Comparison of ENCODE assay signal across 31 cellular contexts in the genomic region with DNA sequence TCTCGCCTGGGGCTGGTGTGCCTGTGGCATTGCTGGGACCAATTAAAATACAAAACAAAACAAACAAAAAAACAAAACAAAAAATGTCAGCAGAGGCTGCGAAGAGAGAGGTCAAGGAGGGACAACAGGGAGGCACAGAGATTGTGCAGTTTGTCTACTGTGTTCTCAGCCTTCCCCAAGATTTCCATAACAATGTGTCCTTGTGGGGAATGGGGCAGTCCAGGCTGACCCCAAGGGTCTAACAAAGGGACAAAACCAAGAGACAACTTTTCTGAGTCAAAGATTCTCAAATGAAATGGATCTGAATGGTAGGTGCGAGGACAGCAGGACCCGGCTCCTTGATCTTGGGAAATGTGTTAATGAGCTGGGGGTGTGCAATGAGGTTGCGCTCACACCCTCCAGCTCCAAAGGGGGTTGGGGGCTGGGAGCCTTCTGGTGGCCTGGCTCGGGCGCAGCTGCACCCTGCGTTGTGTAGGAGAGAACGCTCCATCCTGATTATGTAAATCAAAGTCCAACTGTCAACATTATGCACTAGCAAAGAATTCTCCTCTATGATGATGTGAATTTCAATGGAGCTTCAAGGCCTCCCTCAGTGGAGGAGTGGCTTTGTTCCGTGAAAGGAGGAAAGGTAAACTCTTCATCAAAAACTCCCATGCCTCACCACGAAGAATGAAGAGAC. TPM values are rescaled to one million over a fixed set of nuclear protein-coding genes. Genes with fewer than 3 reads are reported as not detected.
DNase-seq lines count a peak whose midpoint lies in the region; ATAC-seq, FAIRE-seq and TF ChIP-seq lines count a peak whose summit lies in the region.
"Had no signal": no experiment of that assay in that cellular context is flagged by ENCODE, and none has a peak within 500 bp of the region (broad histone marks: within the 10 kb centered on the region; RNA-seq: fewer than 3 reads in every experiment).

No MANE protein-coding gene starts in this region.

- FAIRE-seq in HepG2 (lab: Jason Lieb, UNC) (peak; percentile 47), GM12891 (lab: Jason Lieb, UNC) (no peak)
- FAIRE-seq: colon, K562 had no signal

- no TSS peak for BruUV-seq in HepG2 (replicated peaks; lab: Mats Ljungman, UMichigan)

- no peak overlapping the region for H2AK5ac ChIP-seq in H9 (ENCODE audit: insufficient read length, low read length)

- peaks cover 0 to 5% of the 10 kb centered on the region in 2 experiments; a peak in 3 of 5 replicates for H3K9me3 Mint-ChIP-seq in H9
- H3K9me3 Mint-ChIP-seq: activated naive CD8-positive, alpha-beta T cell treated with anti-CD3 and anti-CD28 coated beads for 36 hours; natural killer cell had no signal

- no peaks in the 10 kb centered on the region for H3K23me2 ChIP-seq in H9 (ENCODE audit: insufficient read length, low read depth, low read length, poor library complexity, severe bottlenecking)

- H3K4me3 ChIP-seq in HepG2 (replicated peaks in 1 of 3; ENCODE audit: insufficient read depth in 1 of 3, low read depth in 2 of 3, low read length in 3 of 3): no peak overlapping the region; a peak in 1 of 6 replicates
- H3K4me3 ChIP-seq: BLaER1, K562, MG63, mucosa of descending colon, upper lobe of right lung had no signal

- H2BK5ac ChIP-seq in H9 (ENCODE audit: insufficient read length, low read length): no peak overlapping the region

- no peak overlapping the region for H3K9ac ChIP-seq in H9 (ENCODE audit: extremely low read depth, insufficient read length, low read length)
- H3K9ac ChIP-seq in HepG2 (ENCODE audit: insufficient read depth, low read depth, low read length): 0 out of 2 replicates have a peak overlapping the region, but pooled peaks have one; percentile 13
- H3K9ac ChIP-seq: BLaER1 had no signal

- TF ChIP-seq CTCF in H9 (conservative IDR thresholded peaks at IDR 0.05): no peak
- no peak for TF ChIP-seq CTCF in HepG2 (CRISPR knock-in tag; IDR thresholded peaks at IDR 0.05)

- TF ChIP-seq RAD21 in HepG2 (CRISPR knock-in tag; IDR thresholded peaks at IDR 0.05): no peak

- peak overlapping the region; percentile 3 to 91 (median 91); a peak in 5 of 7 replicates for H3K27ac Mint-ChIP-seq in H9
- H3K27ac Mint-ChIP-seq: activated naive CD8-positive, alpha-beta T cell treated with anti-CD3 and anti-CD28 coated beads for 36 hours; natural killer cell had no signal

- H2AFZ ChIP-seq in H9 (ENCODE audit: low read length): no peak overlapping the region
- H2AFZ ChIP-seq in HepG2 (ENCODE audit: low read length): no peak overlapping the region

- H2BK15ac ChIP-seq in H9 (ENCODE audit: low read depth, low read length): no peak overlapping the region

- H3T11ph ChIP-seq in H9 (ENCODE audit: low read length): no peak overlapping the region

- H3K4ac ChIP-seq in H9 (ENCODE audit: low read depth, low read length): no peak overlapping the region

- no peak overlapping the region for H4K5ac ChIP-seq in H9 (ENCODE audit: insufficient read length, low read depth, low read length)

- no peaks in the 10 kb centered on the region for H3K27me3 Mint-ChIP-seq in H9 (ENCODE audit: low read depth)

- H3K79me2 ChIP-seq in H9 (ENCODE audit: insufficient read depth, low read length) (no peaks in the 10 kb centered on the region), HepG2 (ENCODE audit: insufficient read depth, low read length) (no peaks in the 10 kb centered on the region)

- H3K36me3 Mint-ChIP-seq in H9 (ENCODE audit: insufficient read depth in 1 of 3, low read depth in 3 of 3): peaks cover 0 to 4% (median 0%) of the 10 kb centered on the region in 3 experiments; a peak in 2 of 7 replicates
- H3K36me3 Mint-ChIP-seq: activated naive CD8-positive, alpha-beta T cell treated with anti-CD3 and anti-CD28 coated beads for 36 hours; immature natural killer cell; natural killer cell had no signal

- TF ChIP-seq POLR2A in HepG2 (IDR thresholded peaks at IDR 0.05; ENCODE audit: insufficient read depth in 1 of 2, low read depth in 2 of 2, low read length in 2 of 2) (no peak), GM12891 (IDR thresholded peaks at IDR 0.05; ENCODE audit: low read depth, low read length) (no peak)

- H2BK12ac ChIP-seq in H9 (ENCODE audit: insufficient read length, low read depth, low read length): no peak overlapping the region

- no peaks in the 10 kb centered on the region for H3K79me1 ChIP-seq in H9 (ENCODE audit: insufficient read depth, low read depth, low read length, poor library complexity, severe bottlenecking)

- H3K4me2 ChIP-seq in H9 (ENCODE audit: insufficient read depth, insufficient read length, low read length) (peak overlapping the region; percentile 4), HepG2 (ENCODE audit: low read depth, low read length) (peak overlapping the region; percentile 27)
- H3K4me2 ChIP-seq: BLaER1 had no signal

- no peak overlapping the region for H3K56ac ChIP-seq in H9 (ENCODE audit: insufficient read length, low read depth, low read length)

- no peaks in the 10 kb centered on the region for H4K20me1 ChIP-seq in H9 (ENCODE audit: control insufficient read depth, insufficient read depth, insufficient read length)
- H4K20me1 ChIP-seq in HepG2 (ENCODE audit: insufficient read depth, low read length): no peaks in the 10 kb centered on the region
- H4K20me1 ChIP-seq: BLaER1 had no signal

- CTCF ChIA-PET in HepG2 (lab: Yijun Ruan, JAX; ENCODE audit: low intra/inter-chr PET ratio, low total read pairs): no interaction called here

- H3K36me3 ChIP-seq in HepG2 (replicated peaks in 1 of 2; ENCODE audit: control insufficient read depth in 1 of 2, insufficient read depth in 2 of 2, low read length in 2 of 2): no peaks in the 10 kb centered on the region
- H3K36me3 ChIP-seq: BLaER1, MG63, upper lobe of right lung, WERI-Rb-1 had no signal

- peak overlapping the region in 1 of 2 experiments; percentile 13; a peak in 1 of 5 replicates for H3K4me3 Mint-ChIP-seq in H9
- H3K4me3 Mint-ChIP-seq: activated naive CD8-positive, alpha-beta T cell treated with anti-CD3 and anti-CD28 coated beads for 36 hours; immature natural killer cell; natural killer cell had no signal

- H3K27me3 ChIP-seq in H9 (ENCODE audit: insufficient read depth, low read length): no peaks in the 10 kb centered on the region
- H3K27me3 ChIP-seq in HepG2 (ENCODE audit: control insufficient read depth in 1 of 2, insufficient read depth in 2 of 2, low read length in 2 of 2): no peaks in the 10 kb centered on the region
- H3K27me3 ChIP-seq: BLaER1, MG63, upper lobe of right lung had no signal

- H4K91ac ChIP-seq in H9 (ENCODE audit: insufficient read length, low read depth, low read length): no peak overlapping the region

- no peak overlapping the region for H3K23ac ChIP-seq in H9 (ENCODE audit: insufficient read length, low read depth, low read length)

- no peak overlapping the region for H4K8ac ChIP-seq in H9 (replicated peaks; ENCODE audit: insufficient read length, low read depth, low read length)

- H3K14ac ChIP-seq in H9 (ENCODE audit: insufficient read depth, low read length): peak overlapping the region; percentile 41

- POLR2A ChIA-PET in HepG2 (lab: Yijun Ruan, JAX): interaction anchor here (1.1 to 2.0 kb wide), 2 partner anchors 10 to 156 kb away, joined by 4 to 13 read pairs; partner anchors contain the start of gene MTMR10

- H2BK120ac ChIP-seq in H9 (ENCODE audit: low read depth, low read length, poor library complexity, severe bottlenecking): no peak overlapping the region

- H2BK20ac ChIP-seq in H9 (ENCODE audit: low read depth, low read length, poor library complexity, severe bottlenecking): no peak overlapping the region

- TF ChIP-seq EP300 in HepG2 (IDR thresholded peaks at IDR 0.05; ENCODE audit: low read depth in 2 of 2, low read length in 2 of 2) (no peak), HepG2 (CRISPR knock-in tag; IDR thresholded peaks at IDR 0.05; ENCODE audit: borderline replicate concordance) (no peak)

- H3K18ac ChIP-seq in H9 (ENCODE audit: insufficient read length, low read depth, low read length): no peak overlapping the region

- WGBS in H9 (ENCODE audit: extremely low coverage, insufficient read length, low lambda C conversion rate): no CpG with 5 or more reads among the region's 11 CpGs
- 33% methylated on average over 11 of the region's 11 CpGs for WGBS in HepG2 (ENCODE audit: low lambda C conversion rate)

- peaks cover 19% of the 10 kb centered on the region; the same call in 1 of the 2 replicates for H3K4me1 ChIP-seq in H9 (ENCODE audit: insufficient read depth, low read length)
- H3K4me1 ChIP-seq in HepG2 (ENCODE audit: insufficient read depth, low read length): peaks cover 73% of the 10 kb centered on the region
- H3K4me1 ChIP-seq: upper lobe of right lung had no signal

- H3K9me3 ChIP-seq in H9 (ENCODE audit: control insufficient read depth, low read depth, low read length): no peaks in the 10 kb centered on the region
- H3K9me3 ChIP-seq in HepG2 (ENCODE audit: low read length): no peaks in the 10 kb centered on the region
- H3K9me3 ChIP-seq: MG63, mucosa of descending colon, upper lobe of right lung had no signal

- ATAC-seq in HepG2 (peak; percentile 76), HG03175 (IDR thresholded peaks at IDR 0.05; ENCODE audit: unreplicated experiment) (no peak), GM18520 (IDR thresholded peaks at IDR 0.05; ENCODE audit: unreplicated experiment) (no peak)
- ATAC-seq: K562, left cardiac atrium, mucosa of descending colon, natural killer cell had no signal

- intact Hi-C loops in HepG2 (cut with micrococcal nuclease; ENCODE audit: unreplicated experiment): no loop called here

- H3K27ac ChIP-seq in H9 (ENCODE audit: insufficient read length, low read depth, low read length) (no peak overlapping the region), HepG2 (ENCODE audit: extremely low read length, insufficient read depth, low read length) (peak overlapping the region; percentile 35)
- H3K27ac ChIP-seq: BLaER1, upper lobe of right lung, WERI-Rb-1 had no signal

- H3K4me1 Mint-ChIP-seq in H9: peaks cover 71 to 73% of the 10 kb centered on the region in 2 experiments
- H3K4me1 Mint-ChIP-seq: activated naive CD8-positive, alpha-beta T cell treated with anti-CD3 and anti-CD28 coated beads for 36 hours; immature natural killer cell; natural killer cell had no signal

- DNase-seq in ELF-1 (ENCODE audit: low read depth, low spot score): peak; percentile 77
- DNase-seq in H9: no peak
- peak; percentile 91 for DNase-seq in NCI-H526 treated with DMSO at 0.1 percent for 48 hours (lab: John Stamatoyannopoulos, UW)
- DNase-seq in HepG2 (ENCODE audit: low spot score): peak; percentile 52
- no peak for DNase-seq in T1000 (lab: John Stamatoyannopoulos, UW)
- DNase-seq in GM12891 (ENCODE audit: insufficient read length, low spot score): no peak
- DNase-seq: activated CD4-positive, alpha-beta T cell treated with anti-CD3 and anti-CD28 coated beads for 48 hours; activated effector memory CD4-positive, alpha-beta T cell treated with anti-CD3 and anti-CD28 coated beads, Interleukin-2, amount 50 U/mL, for 16 hours; activated naive CD8-positive, alpha-beta T cell treated with anti-CD3 and anti-CD28 coated beads for 36 hours; anterior cingulate cortex; immature natural killer cell; left cardiac atrium; mammary epithelial cell; MG63; mucosa of descending colon; natural killer cell; NCI-H1105; NCI-H2029 treated with DMSO at 0.1 percent for 48 hours; NCI-H446 treated with DMSO at 0.1 percent for 48 hours; SIG-M5; stimulated activated naive CD4-positive, alpha-beta T cell; T-helper 9 cell; upper lobe of right lung; WERI-Rb-1 had no signal

- in situ Hi-C loops in HepG2 (cut with HindIII; ENCODE audit: extremely low pct_ligation_motif_present, low pct_unique_long_range_greater_than_20kb): loop anchor here (25.0 kb wide), 1 partner anchor 161 kb away; the partner anchor contains the start of gene MTMR10

RNA-seq across cellular contexts. Expression of gene TRPM1, which starts 46.6 kb away (rescaled TPM):
- total RNA-seq in H9 (2021): not detected in 2 replicates
- not detected in 2 replicates for total RNA-seq in HepG2 (2016; rRNA removed; fragmentation: Illumina TruSeq; extraction: Trizol)
- total RNA-seq in HepG2 (2016; cell fraction: cytosol; rRNA removed; fragmentation: Illumina TruSeq; extraction: Trizol; ENCODE audit: low read depth): not detected in 2 replicates
- total RNA-seq in HepG2 (2016; cell fraction: insoluble cytoplasmic fraction; rRNA removed; fragmentation: Illumina TruSeq; extraction: Trizol): not detected in 2 replicates
- total RNA-seq in HepG2 (2016; cell fraction: membrane; rRNA removed; fragmentation: Illumina TruSeq; extraction: Trizol): not detected in 2 replicates
- total RNA-seq in HepG2 (2016; cell fraction: nucleus; rRNA removed; fragmentation: Illumina TruSeq; extraction: Trizol): not detected in 2 replicates
- polyA plus RNA-seq in HepG2 (2011; rRNA removed): not detected in 2 replicates
- polyA plus RNA-seq in HepG2 (2011; cell fraction: cytosol; rRNA removed): not detected in 2 replicates
- polyA plus RNA-seq in HepG2 (2011; cell fraction: nucleus; rRNA removed): not detected in 2 replicates
- polyA plus RNA-seq in HepG2 (2012): not detected in 2 replicates
- not detected in 2 replicates for polyA plus RNA-seq in HepG2 (2016; cell fraction: cytosol; fragmentation: Illumina TruSeq; extraction: Trizol; ENCODE audit: low read depth)
- polyA plus RNA-seq in HepG2 (2016; cell fraction: insoluble cytoplasmic fraction; fragmentation: Illumina TruSeq; extraction: Trizol; ENCODE audit: low read depth): not detected in 2 replicates
- not detected in 2 replicates for polyA plus RNA-seq in HepG2 (2016; cell fraction: membrane; fragmentation: Illumina TruSeq; extraction: Trizol; ENCODE audit: low read depth)
- polyA plus RNA-seq in HepG2 (2016; cell fraction: nucleus; fragmentation: Illumina TruSeq; extraction: Trizol; ENCODE audit: insufficient read depth, low read depth): not detected in 2 replicates
- not detected in 2 replicates for polyA minus RNA-seq in HepG2 (2011; rRNA and poly(A)+ RNA removed; ENCODE audit: low replicate concordance)
- polyA minus RNA-seq in HepG2 (2011; cell fraction: cytosol; rRNA and poly(A)+ RNA removed): not detected in 2 replicates
- polyA minus RNA-seq in HepG2 (2011; cell fraction: nucleus; rRNA and poly(A)+ RNA removed): not detected in 2 replicates
- 0.04 TPM for polyA plus RNA-seq in GM12891 (2012; ENCODE audit: low read depth, missing spikeins)
- total RNA-seq: activated naive CD8-positive, alpha-beta T cell treated with anti-CD3 and anti-CD28 coated beads for 36 hours; K562; mammary epithelial cell; mucosa of descending colon; natural killer cell; skeletal muscle tissue; upper lobe of right lung had no signal
- polyA plus RNA-seq: AG04450, mammary epithelial cell had no signal

Comparison
In these comparisons a context has a peak if more than half of its experiments do, and no peak if none do; other contexts are left out.
1. DNase-seq: peak in ELF-1 (single experiment), NCI-H526 treated with DMSO at 0.1 percent for 48 hours (single experiment) and HepG2 (single experiment); none in H9 (single experiment), T1000 (single experiment) and GM12891 (single experiment).